8 cellular contexts compared by ENCODE assay signal in genomic region chr9:79572891-79573696, GRCh38. TPM values are rescaled to one million over a fixed set of nuclear protein-coding genes. Genes with fewer than 3 reads are reported as not detected.
DNase-seq lines count a peak whose midpoint lies in the region; ATAC-seq, FAIRE-seq and TF ChIP-seq lines count a peak whose summit lies in the region.

No MANE protein-coding gene starts in this region.

- H3K27ac ChIP-seq in 22Rv1 (peak overlapping the region; percentile 82), HepG2 (ENCODE audit: extremely low read length, insufficient read depth, low read length) (no peak overlapping the region)

- H3K9me3 Mint-ChIP-seq in activated B cell treated with CpG ODN at 0.5 μM for 24 hours, result no peaks in the 10 kb centered on the region

- peak overlapping the region; percentile 88 for H3K27ac Mint-ChIP-seq in activated B cell treated with CpG ODN at 0.5 μM for 24 hours

- FAIRE-seq in HepG2 (lab: Jason Lieb, UNC) (no peak), HTR-8/SVneo (lab: Jason Lieb, UNC) (no peak)

- TF ChIP-seq RAD21 in HepG2 (CRISPR knock-in tag; IDR thresholded peaks at IDR 0.05), result no peak

- peaks cover 5% of the 10 kb centered on the region; the same call in 1 of the 2 replicates for H3K4me1 ChIP-seq in HepG2 (ENCODE audit: insufficient read depth, low read length)

- H3K36me3 ChIP-seq in HepG2 (replicated peaks in 1 of 2; ENCODE audit: control insufficient read depth in 1 of 2, insufficient read depth in 2 of 2, low read length in 2 of 2), result no peaks in the 10 kb centered on the region

- H4K20me1 ChIP-seq in HepG2 (ENCODE audit: insufficient read depth, low read length), result no peaks in the 10 kb centered on the region; the same call in 1 of the 2 replicates

- peak; percentile 67 for DNase-seq in GM20000 (ENCODE audit: low spot score)
- DNase-seq in activated B cell treated with CpG ODN at 0.5 μM for 24 hours, result peak; percentile 67
- peak; percentile 50 for DNase-seq in cerebellum (ENCODE audit: low spot score)
- DNase-seq in HepG2 (ENCODE audit: low spot score), result no peak
- DNase-seq in stimulated activated CD4-positive, alpha-beta T cell treated with anti-CD3 and anti-CD28 coated beads, Interleukin-4, amount 100 ng/mL, for 4 hours, result peak; percentile 50 to 54
- DNase-seq in NCI-H2107 treated with DMSO at 0.1 percent for 48 hours (lab: John Stamatoyannopoulos, UW; ENCODE audit: unreplicated experiment), result no peak
- DNase-seq in HTR-8/SVneo (ENCODE audit: insufficient read length, low spot score), result no peak

- H3K27me3 Mint-ChIP-seq in activated B cell treated with CpG ODN at 0.5 μM for 24 hours, result no peaks in the 10 kb centered on the region

- H2AFZ ChIP-seq in HepG2 (ENCODE audit: low read length), result no peak overlapping the region

- H3K79me2 ChIP-seq in HepG2 (ENCODE audit: insufficient read depth, low read length), result no peaks in the 10 kb centered on the region

- ATAC-seq in activated B cell treated with CpG ODN at 0.5 μM for 24 hours (ENCODE audit: low read depth), result no peak
- ATAC-seq in HepG2, result no peak

- peak overlapping the region; percentile 76 for H3K4me2 ChIP-seq in HepG2 (ENCODE audit: low read depth, low read length)

- WGBS in HepG2 (ENCODE audit: low lambda C conversion rate), result under 1% methylated on average over 13 of the region's 96 CpGs

- in situ Hi-C loops in HepG2 (cut with HindIII; ENCODE audit: extremely low pct_ligation_motif_present, low pct_unique_long_range_greater_than_20kb), result no loop called here

- H3K4me3 ChIP-seq in HepG2 (replicated peaks in 1 of 3; ENCODE audit: insufficient read depth in 1 of 3, low read depth in 2 of 3, low read length in 3 of 3), result peak overlapping the region; percentile 60 to 67 (median 61); a peak in 5 of 6 replicates

- H3K9ac ChIP-seq in HepG2 (ENCODE audit: insufficient read depth, low read depth, low read length), result peak overlapping the region; percentile 39; the same call in 1 of the 2 replicates

- TF ChIP-seq EP300 in HepG2 (IDR thresholded peaks at IDR 0.05; ENCODE audit: low read depth in 2 of 2, low read length in 2 of 2), result no peak
- no peak for TF ChIP-seq EP300 in HepG2 (CRISPR knock-in tag; IDR thresholded peaks at IDR 0.05; ENCODE audit: borderline replicate concordance)

- no peak for TF ChIP-seq POLR2A in HepG2 (IDR thresholded peaks at IDR 0.05; ENCODE audit: insufficient read depth in 1 of 2, low read depth in 2 of 2, low read length in 2 of 2)

- BruUV-seq in HepG2 (replicated peaks; lab: Mats Ljungman, UMichigan), result no TSS peak

- POLR2A ChIA-PET in activated B cell treated with CpG ODN at 0.5 μM for 24 hours (lab: Charles Lee), result interaction anchor here (0.6 to 2.5 kb wide), 8 partner anchors 12 to 1276 kb away, joined by 3 to 32 read pairs (median 12); no protein-coding TSS in a partner anchor
- POLR2A ChIA-PET in HepG2 (lab: Yijun Ruan, JAX), result no interaction called here

- intact Hi-C loops in activated B cell treated with CpG ODN at 0.5 μM for 24 hours (cut with micrococcal nuclease), result loop anchor here (5.0 kb wide), 3 partner anchors 584 to 971 kb away; no protein-coding TSS in a partner anchor
- intact Hi-C loops in HepG2 (cut with micrococcal nuclease; ENCODE audit: unreplicated experiment), result loop anchor here (5.0 kb wide), 1 partner anchor 99 kb away; no protein-coding TSS in a partner anchor

- H3K27me3 ChIP-seq in HepG2 (ENCODE audit: control insufficient read depth in 1 of 2, insufficient read depth in 2 of 2, low read length in 2 of 2), result peaks cover 4 to 40% of the 10 kb centered on the region in 2 experiments; a peak in 4 of 5 replicates

- H3K4me1 Mint-ChIP-seq in activated B cell treated with CpG ODN at 0.5 μM for 24 hours, result peaks cover 53% of the 10 kb centered on the region

- no peaks in the 10 kb centered on the region for H3K9me3 ChIP-seq in HepG2 (ENCODE audit: low read length)

- peak overlapping the region; percentile 90 for H3K4me3 Mint-ChIP-seq in activated B cell treated with CpG ODN at 0.5 μM for 24 hours

- TF ChIP-seq CTCF in 22Rv1 (IDR thresholded peaks at IDR 0.05), result peak; percentile 31; the same call in 1 of the 2 replicates
- peak; percentile 23 for TF ChIP-seq CTCF in GM20000 (IDR thresholded peaks at IDR 0.05; ENCODE audit: extremely low read depth, missing control alignments)
- TF ChIP-seq CTCF in activated B cell treated with CpG ODN at 0.5 μM for 24 hours (IDR thresholded peaks at IDR 0.05), result no peak
- no peak for TF ChIP-seq CTCF in HepG2 (CRISPR knock-in tag; IDR thresholded peaks at IDR 0.05)

- CTCF ChIA-PET in activated B cell treated with CpG ODN at 0.5 μM for 24 hours (lab: Charles Lee), result interaction anchor here (0.7 kb wide), 1 partner anchor 19 kb away, joined by 3 read pairs; no protein-coding TSS in a partner anchor
- CTCF ChIA-PET in HepG2 (lab: Yijun Ruan, JAX; ENCODE audit: low intra/inter-chr PET ratio, low total read pairs), result no interaction called here

- H3K36me3 Mint-ChIP-seq in activated B cell treated with CpG ODN at 0.5 μM for 24 hours (ENCODE audit: low read depth), result peaks cover 16% of the 10 kb centered on the region

TF ChIP-seq in HepG2, 621 proteins besides CTCF, POLR2A, EP300 and RAD21 (continues in another document):
- no peak for TF ChIP-seq ZNF543 (CRISPR knock-in tag; IDR thresholded peaks at IDR 0.05)
- peak; percentile 62 for TF ChIP-seq ZKSCAN1 (IDR thresholded peaks at IDR 0.05; ENCODE audit: low read length)
- TF ChIP-seq, protein P1, sequence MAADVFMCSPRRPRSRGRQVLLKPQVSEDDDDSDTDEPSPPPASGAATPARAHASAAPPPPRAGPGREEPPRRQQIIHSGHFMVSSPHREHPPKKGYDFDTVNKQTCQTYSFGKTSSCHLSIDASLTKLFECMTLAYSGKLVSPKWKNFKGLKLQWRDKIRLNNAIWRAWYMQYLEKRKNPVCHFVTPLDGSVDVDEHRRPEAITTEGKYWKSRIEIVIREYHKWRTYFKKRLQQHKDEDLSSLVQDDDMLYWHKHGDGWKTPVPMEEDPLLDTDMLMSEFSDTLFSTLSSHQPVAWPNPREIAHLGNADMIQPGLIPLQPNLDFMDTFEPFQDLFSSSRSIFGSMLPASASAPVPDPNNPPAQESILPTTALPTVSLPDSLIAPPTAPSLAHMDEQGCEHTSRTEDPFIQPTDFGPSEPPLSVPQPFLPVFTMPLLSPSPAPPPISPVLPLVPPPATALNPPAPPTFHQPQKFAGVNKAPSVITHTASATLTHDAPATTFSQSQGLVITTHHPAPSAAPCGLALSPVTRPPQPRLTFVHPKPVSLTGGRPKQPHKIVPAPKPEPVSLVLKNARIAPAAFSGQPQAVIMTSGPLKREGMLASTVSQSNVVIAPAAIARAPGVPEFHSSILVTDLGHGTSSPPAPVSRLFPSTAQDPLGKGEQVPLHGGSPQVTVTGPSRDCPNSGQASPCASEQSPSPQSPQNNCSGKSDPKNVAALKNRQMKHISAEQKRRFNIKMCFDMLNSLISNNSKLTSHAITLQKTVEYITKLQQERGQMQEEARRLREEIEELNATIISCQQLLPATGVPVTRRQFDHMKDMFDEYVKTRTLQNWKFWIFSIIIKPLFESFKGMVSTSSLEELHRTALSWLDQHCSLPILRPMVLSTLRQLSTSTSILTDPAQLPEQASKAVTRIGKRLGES (CRISPR knock-in tag; IDR thresholded peaks at IDR 0.05; ENCODE audit: borderline replicate concordance), result no peak
- TF ChIP-seq, protein P2, sequence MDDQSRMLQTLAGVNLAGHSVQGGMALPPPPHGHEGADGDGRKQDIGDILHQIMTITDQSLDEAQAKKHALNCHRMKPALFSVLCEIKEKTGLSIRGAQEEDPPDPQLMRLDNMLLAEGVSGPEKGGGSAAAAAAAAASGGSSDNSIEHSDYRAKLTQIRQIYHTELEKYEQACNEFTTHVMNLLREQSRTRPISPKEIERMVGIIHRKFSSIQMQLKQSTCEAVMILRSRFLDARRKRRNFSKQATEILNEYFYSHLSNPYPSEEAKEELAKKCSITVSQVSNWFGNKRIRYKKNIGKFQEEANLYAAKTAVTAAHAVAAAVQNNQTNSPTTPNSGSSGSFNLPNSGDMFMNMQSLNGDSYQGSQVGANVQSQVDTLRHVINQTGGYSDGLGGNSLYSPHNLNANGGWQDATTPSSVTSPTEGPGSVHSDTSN (CRISPR knock-in tag; IDR thresholded peaks at IDR 0.05; ENCODE audit: borderline replicate concordance), result no peak
- TF ChIP-seq HNF4G (IDR thresholded peaks at IDR 0.05; ENCODE audit: borderline replicate concordance, low read depth, low read length), result no peak
- TF ChIP-seq HNF4G (CRISPR knock-in tag; IDR thresholded peaks at IDR 0.05; ENCODE audit: borderline replicate concordance, low read depth), result no peak
- no peak for TF ChIP-seq HMG20A (CRISPR knock-in tag; IDR thresholded peaks at IDR 0.05; ENCODE audit: borderline replicate concordance)
- TF ChIP-seq ZNF777 (CRISPR knock-in tag; IDR thresholded peaks at IDR 0.05), result peak; percentile 56; the same call in 1 of the 2 replicates
- no peak for TF ChIP-seq PHB2 (IDR thresholded peaks at IDR 0.05; ENCODE audit: partially characterized antibody)
- TF ChIP-seq ASH2L (IDR thresholded peaks at IDR 0.05; ENCODE audit: insufficient read length, low read depth, low read length), result peak; percentile 33

RNA-seq across cellular contexts. Expression of gene TLE4, which starts 1.3 kb away (rescaled TPM):
- 62.6 and 63.9 TPM in 2 replicates for total RNA-seq in activated B cell treated with CpG ODN at 0.5 μM for 24 hours
- 27.3 TPM for total RNA-seq in cerebellum
- total RNA-seq in HepG2 (2016; rRNA removed; fragmentation: Illumina TruSeq; extraction: Trizol), result 0.94 and 2.0 TPM in 2 replicates
- 0.71 and 1.3 TPM in 2 replicates for total RNA-seq in HepG2 (2016; cell fraction: cytosol; rRNA removed; fragmentation: Illumina TruSeq; extraction: Trizol; ENCODE audit: low read depth)
- 1.0 and 1.9 TPM in 2 replicates for total RNA-seq in HepG2 (2016; cell fraction: insoluble cytoplasmic fraction; rRNA removed; fragmentation: Illumina TruSeq; extraction: Trizol)
- total RNA-seq in HepG2 (2016; cell fraction: membrane; rRNA removed; fragmentation: Illumina TruSeq; extraction: Trizol), result 0.96 and 1.1 TPM in 2 replicates
- total RNA-seq in HepG2 (2016; cell fraction: nucleus; rRNA removed; fragmentation: Illumina TruSeq; extraction: Trizol), result 3.1 and 5.0 TPM in 2 replicates
- polyA plus RNA-seq in HepG2 (2011; rRNA removed), result 2.3 and 2.9 TPM in 2 replicates
- 1.8 and 2.0 TPM in 2 replicates for polyA plus RNA-seq in HepG2 (2011; cell fraction: cytosol; rRNA removed)
- 3.7 and 4.2 TPM in 2 replicates for polyA plus RNA-seq in HepG2 (2011; cell fraction: nucleus; rRNA removed)
- polyA plus RNA-seq in HepG2 (2012), result 0.58 and 1.0 TPM in 2 replicates
- 0.06 and 0.07 TPM in 2 replicates for polyA plus RNA-seq in HepG2 (2016; cell fraction: cytosol; fragmentation: Illumina TruSeq; extraction: Trizol; ENCODE audit: low read depth)
- 0.97 and 1.4 TPM in 2 replicates for polyA plus RNA-seq in HepG2 (2016; cell fraction: insoluble cytoplasmic fraction; fragmentation: Illumina TruSeq; extraction: Trizol; ENCODE audit: low read depth)
- 0.12 and 0.19 TPM in 2 replicates for polyA plus RNA-seq in HepG2 (2016; cell fraction: membrane; fragmentation: Illumina TruSeq; extraction: Trizol; ENCODE audit: low read depth)
- 1.5 and 2.1 TPM in 2 replicates for polyA plus RNA-seq in HepG2 (2016; cell fraction: nucleus; fragmentation: Illumina TruSeq; extraction: Trizol; ENCODE audit: insufficient read depth, low read depth)
- 3.7 and 8.5 TPM in 2 replicates for polyA minus RNA-seq in HepG2 (2011; rRNA and poly(A)+ RNA removed; ENCODE audit: low replicate concordance)
- 2.8 and 3.2 TPM in 2 replicates for polyA minus RNA-seq in HepG2 (2011; cell fraction: cytosol; rRNA and poly(A)+ RNA removed)
- 14.2 and 18.7 TPM in 2 replicates for polyA minus RNA-seq in HepG2 (2011; cell fraction: nucleus; rRNA and poly(A)+ RNA removed)

Comparison
In these comparisons a context has a peak if more than half of its experiments do, and no peak if none do; other contexts are left out.
1. CTCF ChIP-seq: peak in 22Rv1 (single experiment) and GM20000 (single experiment); none in activated B cell treated with CpG ODN at 0.5 μM for 24 hours (single experiment) and HepG2 (single experiment).
2. DNase-seq: peak in GM20000 (single experiment), activated B cell treated with CpG ODN at 0.5 μM for 24 hours (single experiment), cerebellum (single experiment) and stimulated activated CD4-positive, alpha-beta T cell treated with anti-CD3 and anti-CD28 coated beads, Interleukin-4, amount 100 ng/mL, for 4 hours (2 of 2); none in HepG2 (single experiment), NCI-H2107 treated with DMSO at 0.1 percent for 48 hours (single experiment) and HTR-8/SVneo (single experiment).